In the genomic region with DNA sequence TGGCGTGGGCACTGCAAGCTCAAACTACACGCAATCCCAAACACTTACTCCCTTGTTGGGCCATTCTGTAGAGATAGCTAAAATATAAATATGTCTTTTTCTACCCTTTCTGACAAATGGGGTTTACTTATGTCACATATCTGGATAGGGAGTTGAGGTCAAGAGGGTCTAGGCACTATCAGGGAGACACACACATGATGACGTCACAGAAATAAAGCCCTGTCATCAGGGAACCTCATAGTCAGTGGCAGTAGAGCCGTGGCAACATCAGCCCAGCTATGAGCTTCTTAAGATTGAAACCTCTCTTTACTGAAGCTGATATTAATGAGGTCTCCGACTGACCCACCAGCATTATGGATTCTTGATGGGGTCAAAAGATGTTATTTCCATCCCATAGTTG, we compare ENCODE assay signal across 10 cellular contexts.
"Had no signal": no experiment of that assay in that cellular context is flagged by ENCODE, and none has a peak within 500 bp of the region (broad histone marks: within the 10 kb centered on the region; RNA-seq: fewer than 3 reads in every experiment).

No MANE protein-coding gene starts in this region.

- H3K9me3 Mint-ChIP-seq: GM23338, H9, IgD-negative memory B cell had no signal

- ATAC-seq: GM23338 had no signal

- H3K27ac Mint-ChIP-seq: GM23338, H9, HFFc6, IgD-negative memory B cell had no signal

- DNase-seq: H9, HCEC 1CT, HFFc6, KG1 had no signal

- H3K36me3 Mint-ChIP-seq: IgD-negative memory B cell had no signal

- H3K27ac ChIP-seq: HL-60 had no signal

- H3K4me3 ChIP-seq: GM23338 had no signal

- H3K4me3 Mint-ChIP-seq: GM23338, H9, HFFc6, IgD-negative memory B cell had no signal

- H2AFZ ChIP-seq: GM23338 had no signal

- FAIRE-seq: H1, H54, HTR-8/SVneo had no signal

- H3K4me1 Mint-ChIP-seq: GM23338, H9, IgD-negative memory B cell had no signal

- H3K4me2 ChIP-seq: GM23338 had no signal

- H3K27me3 Mint-ChIP-seq: IgD-negative memory B cell had no signal
